Comparison of ENCODE assay signal across 8 cellular contexts in genomic region chr12:4274960-4275868, GRCh38. TPM values are rescaled to one million over a fixed set of nuclear protein-coding genes. Genes with fewer than 3 reads are reported as not detected.
A peak's percentile ranks its signal among the peaks of the same experiment; 100 is the strongest.
DNase-seq lines count a peak whose midpoint lies in the region; ATAC-seq and TF ChIP-seq lines count a peak whose summit lies in the region.

No MANE protein-coding gene starts in this region.

- TF ChIP-seq POLR2A in esophagus squamous epithelium (IDR thresholded peaks at IDR 0.05): no peak

- peaks cover 0 to 63% (median 0%) of the 10 kb centered on the region in 4 donors for H3K27me3 ChIP-seq in esophagus squamous epithelium
- H3K27me3 ChIP-seq in parathyroid adenoma (ENCODE audit: control insufficient read depth, insufficient read depth, low read length): no peaks in the 10 kb centered on the region

- no peak for ATAC-seq in sciatic nerve
- no peak for ATAC-seq in HG03520 (IDR thresholded peaks at IDR 0.05; ENCODE audit: unreplicated experiment)

- peak overlapping the region; percentile 68 for H3K4me2 ChIP-seq in parathyroid adenoma (ENCODE audit: low read length)

- H3K79me2 ChIP-seq in parathyroid adenoma: peaks cover 47% of the 10 kb centered on the region

- H3K36me3 ChIP-seq in esophagus squamous epithelium: peaks cover 0 to 29% (median 2%) of the 10 kb centered on the region in 3 donors
- H3K36me3 ChIP-seq in parathyroid adenoma (ENCODE audit: control insufficient read depth, insufficient read depth, low read length): no peaks in the 10 kb centered on the region

- H3K4me1 ChIP-seq in esophagus squamous epithelium: peaks cover 34 to 99% (median 59%) of the 10 kb centered on the region in 3 donors
- peaks cover 38% of the 10 kb centered on the region for H3K4me1 ChIP-seq in parathyroid adenoma

- H3K9me3 ChIP-seq in esophagus squamous epithelium (no peaks in the 10 kb centered on the region), parathyroid adenoma (ENCODE audit: control insufficient read depth, low read length) (no peaks in the 10 kb centered on the region)

- H3K9ac ChIP-seq in parathyroid adenoma: peak overlapping the region; percentile 68

- peak overlapping the region; percentile 81 for H2AFZ ChIP-seq in parathyroid adenoma

- no peak for TF ChIP-seq CTCF in esophagus squamous epithelium (IDR thresholded peaks at IDR 0.05)
- TF ChIP-seq CTCF in parathyroid adenoma (IDR thresholded peaks at IDR 0.05): no peak

- H3K4me3 ChIP-seq in esophagus squamous epithelium (peak overlapping the region; percentile 54 to 94 (median 84)), parathyroid adenoma (ENCODE audit: low read depth, low read length) (peak overlapping the region; percentile 79)

- 1 to 2% methylated on average over 35 to 38 of the region's 46 CpGs for WGBS in esophagus squamous epithelium, 2 donors

- intact Hi-C loops in esophagus squamous epithelium (cut with DNase I) (loop anchor here (5.0 kb wide), 3 partner anchors 163 to 388 kb away; no protein-coding TSS in a partner anchor), sciatic nerve (cut with DNase I) (loop anchor here (10.0 kb wide), 2 partner anchors 240 to 390 kb away; no protein-coding TSS in a partner anchor)

- DNase-seq in EH (ENCODE audit: low read depth) (peak; percentile 8), SW480 (ENCODE audit: low spot score) (peak; percentile 47), esophagus squamous epithelium (lab: John Stamatoyannopoulos, UW) (no peak), sciatic nerve (ENCODE audit: low spot score) (no peak), NCI-H526 treated with DMSO at 0.1 percent for 48 hours (lab: John Stamatoyannopoulos, UW) (no peak), mesenteric fat pad (ENCODE audit: low spot score) (no peak)

- H3K27ac ChIP-seq in esophagus squamous epithelium (peak overlapping the region; percentile 82 to 97 (median 94)), parathyroid adenoma (peak overlapping the region; percentile 92)

RNA-seq across cellular contexts. Expression of gene CCND2, which starts 1.7 kb away (rescaled TPM):
- total RNA-seq in esophagus squamous epithelium (10 to 100 TPM; 13.9 to 49.8 (median 35.9) TPM), sciatic nerve (130 TPM), mesenteric fat pad (93.0 TPM)

RNA-seq across cellular contexts. Expression of gene TIGAR, which starts 45.8 kb away (rescaled TPM):
- total RNA-seq in esophagus squamous epithelium: 1 to 10 TPM; 5.1 to 8.1 (median 5.9) TPM
- total RNA-seq in sciatic nerve: 7.9 TPM
- 13.8 TPM for total RNA-seq in mesenteric fat pad

Comparison
In these comparisons a context has a peak if more than half of its experiments do, and no peak if none do; other contexts are left out.
1. DNase-seq: peak in EH (single experiment) and SW480 (single experiment); none in esophagus squamous epithelium (single experiment), sciatic nerve (single experiment), NCI-H526 treated with DMSO at 0.1 percent for 48 hours (single experiment) and mesenteric fat pad (single experiment).